ENCODE assay signal across 9 cellular contexts in genomic region chr2:60796573-60797509, GRCh38. TPM values are rescaled to one million over a fixed set of nuclear protein-coding genes. Genes with fewer than 3 reads are reported as not detected.
DNase-seq lines count a peak whose midpoint lies in the region; ATAC-seq and TF ChIP-seq lines count a peak whose summit lies in the region.
"Had no signal": no experiment of that assay in that cellular context is flagged by ENCODE, and none has a peak within 500 bp of the region (broad histone marks: within the 10 kb centered on the region; RNA-seq: fewer than 3 reads in every experiment).

No MANE protein-coding gene starts in this region.

- H2BK15ac ChIP-seq in neuronal stem cell (ENCODE audit: low read length): no peak overlapping the region

- H3K27ac ChIP-seq in right atrium auricular region (peak overlapping the region in 1 of 2 donors; percentile 1), esophagus muscularis mucosa (replicated peaks in 1 of 4) (no peak overlapping the region), sigmoid colon (peak overlapping the region in 1 of 4 donors; percentile 3), neuronal stem cell (replicated peaks; ENCODE audit: low read length) (no peak overlapping the region)

- no peak overlapping the region for H3K14ac ChIP-seq in neuronal stem cell (ENCODE audit: low read length)

- WGBS in esophagus muscularis mucosa: 73% methylated on average over 6 of the region's 6 CpGs
- 68 to 83% methylated on average over 6 of the region's 6 CpGs for WGBS in sigmoid colon, 2 donors
- WGBS in neuronal stem cell (ENCODE audit: extremely low coverage in 2 of 2, insufficient read length in 2 of 2, insufficient replicate concordance in 1 of 2), 2 donors: no CpG with 5 or more reads among the region's 6 CpGs

- H3K4me3 Mint-ChIP-seq in chondrocyte (ENCODE audit: unreplicated experiment): no peak overlapping the region

- peaks cover 17% of the 10 kb centered on the region for H3K36me3 Mint-ChIP-seq in chondrocyte (ENCODE audit: low read depth)

- peaks cover 5% of the 10 kb centered on the region for H3K4me1 Mint-ChIP-seq in chondrocyte (ENCODE audit: low read depth)

- no peak overlapping the region for H3K4ac ChIP-seq in neuronal stem cell (ENCODE audit: low read length)

- no peak overlapping the region for H2BK5ac ChIP-seq in neuronal stem cell (ENCODE audit: low read length)

- no peak overlapping the region for H3K4me2 ChIP-seq in neuronal stem cell (ENCODE audit: insufficient read depth, low read length, poor library complexity, severe bottlenecking)

- DNase-seq in Right ventricle myocardium inferior (ENCODE audit: missing footprints) (no peak), right atrium auricular region (ENCODE audit: low spot score) (no peak), NOMO-1 treated with DMSO at 0.1 percent for 48 hours (lab: John Stamatoyannopoulos, UW; ENCODE audit: unreplicated experiment) (peak; percentile 96), esophagus muscularis mucosa (ENCODE audit: extremely low spot score) (peak; percentile 10), islet precursor cell (no peak), chondrocyte (ENCODE audit: low spot score) (no peak), sigmoid colon (no peak), neuronal stem cell (ENCODE audit: low spot score) (no peak)
- DNase-seq: COR-L47 had no signal

- H3K9ac ChIP-seq in neuronal stem cell (ENCODE audit: low read depth, low read length, poor library complexity): no peak overlapping the region

- intact Hi-C loops in Right ventricle myocardium inferior (cut with DNase I) (no loop called here), esophagus muscularis mucosa (cut with DNase I) (loop anchor here (2.0 kb wide), 1 partner anchor 202 kb away; no protein-coding TSS in a partner anchor), sigmoid colon (cut with DNase I) (loop anchor here (5.0 to 10.0 kb wide), 2 partner anchors 85 to 198 kb away; partner anchors contain the start of gene REL)

- no peaks in the 10 kb centered on the region for H3K9me3 Mint-ChIP-seq in chondrocyte (ENCODE audit: low read depth)

- H3K4me3 ChIP-seq in right atrium auricular region (no peak overlapping the region), esophagus muscularis mucosa (no peak overlapping the region), sigmoid colon (no peak overlapping the region), neuronal stem cell (ENCODE audit: low read length in 2 of 2) (no peak overlapping the region)

- TF ChIP-seq EP300 in esophagus muscularis mucosa (IDR thresholded peaks at IDR 0.05) (no peak), sigmoid colon (IDR thresholded peaks at IDR 0.05) (no peak)

- no peaks in the 10 kb centered on the region for H3K27me3 ChIP-seq in right atrium auricular region
- no peaks in the 10 kb centered on the region for H3K27me3 ChIP-seq in esophagus muscularis mucosa
- no peaks in the 10 kb centered on the region for H3K27me3 ChIP-seq in sigmoid colon
- no peaks in the 10 kb centered on the region for H3K27me3 ChIP-seq in neuronal stem cell (ENCODE audit: control insufficient read depth in 3 of 3, insufficient read depth in 3 of 3, low read depth in 1 of 3, low read length in 3 of 3)

- H2BK12ac ChIP-seq in neuronal stem cell (ENCODE audit: low read length): no peak overlapping the region

- H3K36me3 ChIP-seq in right atrium auricular region (peaks cover 50% of the 10 kb centered on the region), esophagus muscularis mucosa (peaks cover 39 to 93% (median 77%) of the 10 kb centered on the region in 4 donors), sigmoid colon (peaks cover 9 to 98% (median 40%) of the 10 kb centered on the region in 4 donors), neuronal stem cell (replicated peaks in 1 of 2; ENCODE audit: control insufficient read depth in 2 of 2, insufficient read depth in 2 of 2, low read length in 2 of 2) (peaks cover 8 to 91% of the 10 kb centered on the region in 2 donors)

- H3K4me1 ChIP-seq in right atrium auricular region (no peaks in the 10 kb centered on the region), esophagus muscularis mucosa (no peaks in the 10 kb centered on the region), sigmoid colon (no peaks in the 10 kb centered on the region), neuronal stem cell (ENCODE audit: control insufficient read depth in 2 of 2, insufficient read depth in 1 of 2, low read depth in 1 of 2, low read length in 2 of 2) (no peaks in the 10 kb centered on the region)

- TF ChIP-seq POLR2A in esophagus muscularis mucosa (IDR thresholded peaks at IDR 0.05; ENCODE audit: low read depth) (no peak), sigmoid colon (IDR thresholded peaks at IDR 0.05) (no peak)

- no peak overlapping the region for H2AK5ac ChIP-seq in neuronal stem cell (ENCODE audit: low read depth, low read length)

- H3K27ac Mint-ChIP-seq in chondrocyte (ENCODE audit: unreplicated experiment): no peak overlapping the region

- TF ChIP-seq CTCF in right atrium auricular region (IDR thresholded peaks at IDR 0.05): no peak
- no peak for TF ChIP-seq CTCF in esophagus muscularis mucosa (IDR thresholded peaks at IDR 0.05)
- no peak for TF ChIP-seq CTCF in chondrocyte (IDR thresholded peaks at IDR 0.05)
- no peak for TF ChIP-seq CTCF in sigmoid colon (IDR thresholded peaks at IDR 0.05)

- no peak overlapping the region for H2BK120ac ChIP-seq in neuronal stem cell (ENCODE audit: low read depth, low read length)

- no peak overlapping the region for H4K8ac ChIP-seq in neuronal stem cell (ENCODE audit: low read depth, low read length)

- ATAC-seq in Right ventricle myocardium inferior: peak; percentile 57

- H3K79me1 ChIP-seq in neuronal stem cell (ENCODE audit: low read depth, low read length): peaks cover 2% of the 10 kb centered on the region

- no peak overlapping the region for H3K18ac ChIP-seq in neuronal stem cell (ENCODE audit: low read length)

- H3K23ac ChIP-seq in neuronal stem cell (ENCODE audit: low read depth, low read length, poor library complexity): no peak overlapping the region

- H4K91ac ChIP-seq in neuronal stem cell (ENCODE audit: low read depth, low read length, poor library complexity): no peak overlapping the region

- no peaks in the 10 kb centered on the region for H3K9me3 ChIP-seq in right atrium auricular region
- H3K9me3 ChIP-seq in esophagus muscularis mucosa: no peaks in the 10 kb centered on the region
- H3K9me3 ChIP-seq in sigmoid colon: no peaks in the 10 kb centered on the region
- H3K9me3 ChIP-seq in neuronal stem cell (replicated peaks in 1 of 2; ENCODE audit: control insufficient read depth in 2 of 2, insufficient read depth in 1 of 2, low read depth in 1 of 2, low read length in 2 of 2): no peaks in the 10 kb centered on the region

- no peaks in the 10 kb centered on the region for H3K27me3 Mint-ChIP-seq in chondrocyte (ENCODE audit: low read depth)

- H2AFZ ChIP-seq in neuronal stem cell (ENCODE audit: low read length): no peak overlapping the region

RNA-seq across cellular contexts. Expression of gene PAPOLG, which starts 40.8 kb away (rescaled TPM):
- total RNA-seq in Right ventricle myocardium inferior (8.0 TPM), right atrium auricular region (10 to 100 TPM in 1 of 2 donors, 1 to 10 TPM in 1; 9.4 to 10.6 TPM), esophagus muscularis mucosa (10 to 100 TPM; 11.9 to 16.0 (median 13.9) TPM), chondrocyte (10.0 to 13.2 TPM (median 12.7 TPM) in 3 replicates), sigmoid colon (10 to 100 TPM; 10.7 to 16.1 (median 14.0) TPM)
- 1 to 10 TPM; 3.6 to 5.1 (median 4.9) TPM for polyA plus RNA-seq in sigmoid colon
- 16.2 TPM for polyA plus RNA-seq in neuronal stem cell (2013, experiment 1 of 2)
- polyA plus RNA-seq in neuronal stem cell (2013, experiment 2 of 2): 16.2 TPM

Comparison
In these comparisons a context has a peak if more than half of its experiments do, and no peak if none do; other contexts are left out.
1. DNase-seq: peak in NOMO-1 treated with DMSO at 0.1 percent for 48 hours (single experiment) and esophagus muscularis mucosa (single experiment); none in Right ventricle myocardium inferior (single experiment), right atrium auricular region (single experiment), islet precursor cell (single experiment), chondrocyte (single experiment), sigmoid colon (single experiment) and neuronal stem cell (single experiment).